ENCODE assay signal across 1 cellular context in genomic region chr22:50298937-50299656, GRCh38.
TF ChIP-seq lines count a peak whose summit lies in the region.

No MANE protein-coding gene starts in this region.

TF ChIP-seq in HepG2, 621 proteins besides CTCF, POLR2A, EP300 and RAD21:
- TF ChIP-seq FOXO1 (CRISPR knock-in tag; IDR thresholded peaks at IDR 0.05) (no peak), TRAFD1 (CRISPR knock-in tag; IDR thresholded peaks at IDR 0.05; ENCODE audit: borderline replicate concordance) (no peak), POLR2AphosphoS5 (IDR thresholded peaks at IDR 0.05; ENCODE audit: low read depth, low read length) (no peak), ZNF430 (CRISPR knock-in tag; IDR thresholded peaks at IDR 0.05) (no peak), ZNF709 (CRISPR knock-in tag; IDR thresholded peaks at IDR 0.05) (no peak)
